Comparison of ENCODE assay signal across 10 cellular contexts in the genomic region with DNA sequence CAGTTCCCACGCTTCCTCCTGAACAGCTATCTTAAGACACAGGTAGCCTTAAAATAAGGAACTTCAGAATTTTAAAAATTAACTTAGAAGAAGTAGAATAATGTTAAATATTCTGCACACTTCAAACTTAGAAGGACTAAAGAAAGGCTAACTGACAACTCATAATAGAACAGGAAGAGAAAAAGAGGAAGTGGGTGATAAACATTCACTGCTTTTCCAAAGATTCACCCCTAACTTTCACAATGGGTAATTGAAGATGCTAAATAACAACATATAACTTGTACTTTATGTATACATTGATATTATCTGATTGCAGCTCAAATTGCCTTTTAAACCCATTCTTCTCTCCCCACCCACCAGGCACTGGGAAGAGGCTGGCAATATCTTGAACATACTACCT.
DNase-seq lines count a peak whose midpoint lies in the region; ATAC-seq and TF ChIP-seq lines count a peak whose summit lies in the region.
"Had no signal": no experiment of that assay in that cellular context is flagged by ENCODE, and none has a peak within 500 bp of the region (broad histone marks: within the 10 kb centered on the region; RNA-seq: fewer than 3 reads in every experiment).

No MANE protein-coding gene starts in this region.

- CTCF ChIA-PET in CD4-positive, alpha-beta T cell (lab: Charles Lee), result no interaction called here

- ATAC-seq in GM18870 (IDR thresholded peaks at IDR 0.05; ENCODE audit: unreplicated experiment) (peak; percentile 66), HG02571 (IDR thresholded peaks at IDR 0.05; ENCODE audit: unreplicated experiment) (peak; percentile 41), HG03457 (IDR thresholded peaks at IDR 0.05; ENCODE audit: unreplicated experiment) (peak; percentile 60)
- ATAC-seq in CD4-positive, alpha-beta T cell (ENCODE audit: poor library complexity), result no peak
- ATAC-seq in activated T-helper 17 cell treated with anti-CD3 and anti-CD28 coated beads, Interleukin-2, amount 50 U/mL, for 72 hours (replicated peaks), result no peak

- H3K27me3 ChIP-seq in CD4-positive, alpha-beta T cell (ENCODE audit: control insufficient read depth, insufficient read depth, low read length), result no peaks in the 10 kb centered on the region

- intact Hi-C loops in CD4-positive, alpha-beta T cell (cut with DNase I, micrococcal nuclease), result no loop called here

- no peak overlapping the region for H3K4me3 Mint-ChIP-seq in CD4-positive, alpha-beta T cell
- H3K4me3 Mint-ChIP-seq in activated T-helper 17 cell treated with anti-CD3 and anti-CD28 coated beads, Interleukin-2, amount 50 U/mL, for 72 hours, result no peak overlapping the region
- H3K4me3 Mint-ChIP-seq: activated naive CD8-positive, alpha-beta T cell had no signal

- H3K9me3 ChIP-seq in CD4-positive, alpha-beta T cell (ENCODE audit: control insufficient read depth, low read length), result no peaks in the 10 kb centered on the region

- no peak overlapping the region for H3K27ac ChIP-seq in CD4-positive, alpha-beta T cell (ENCODE audit: low read depth, low read length)

- no peaks in the 10 kb centered on the region for H3K36me3 Mint-ChIP-seq in CD4-positive, alpha-beta T cell (ENCODE audit: low read depth)
- H3K36me3 Mint-ChIP-seq in activated T-helper 17 cell treated with anti-CD3 and anti-CD28 coated beads, Interleukin-2, amount 50 U/mL, for 72 hours (ENCODE audit: low read depth), result no peaks in the 10 kb centered on the region
- H3K36me3 Mint-ChIP-seq: activated naive CD8-positive, alpha-beta T cell had no signal

- POLR2A ChIA-PET in CD4-positive, alpha-beta T cell (lab: Charles Lee), result no interaction called here

- TF ChIP-seq CTCF in CD4-positive, alpha-beta T cell (IDR thresholded peaks at IDR 0.05), result no peak

- H3K9me3 Mint-ChIP-seq in CD4-positive, alpha-beta T cell, result no peaks in the 10 kb centered on the region
- peaks cover 4% of the 10 kb centered on the region for H3K9me3 Mint-ChIP-seq in activated T-helper 17 cell treated with anti-CD3 and anti-CD28 coated beads, Interleukin-2, amount 50 U/mL, for 72 hours

- H3K27ac Mint-ChIP-seq in CD4-positive, alpha-beta T cell, result no peak overlapping the region
- no peak overlapping the region for H3K27ac Mint-ChIP-seq in activated T-helper 17 cell treated with anti-CD3 and anti-CD28 coated beads, Interleukin-2, amount 50 U/mL, for 72 hours
- H3K27ac Mint-ChIP-seq: activated naive CD8-positive, alpha-beta T cell; progenitor cell of endocrine pancreas had no signal

- DNase-seq in globus pallidus (ENCODE audit: low spot score), result peak; percentile 10
- DNase-seq in CD4-positive, alpha-beta T cell, result no peak
- DNase-seq in NCI-H2171 treated with DMSO at 0.1 percent for 48 hours (lab: John Stamatoyannopoulos, UW), result no peak
- no peak for DNase-seq in anterior cingulate cortex (lab: John Stamatoyannopoulos, UW)

- H3K27me3 Mint-ChIP-seq in CD4-positive, alpha-beta T cell, result peaks cover 4% of the 10 kb centered on the region
- peaks cover 7% of the 10 kb centered on the region for H3K27me3 Mint-ChIP-seq in activated T-helper 17 cell treated with anti-CD3 and anti-CD28 coated beads, Interleukin-2, amount 50 U/mL, for 72 hours

- no peaks in the 10 kb centered on the region for H3K4me1 Mint-ChIP-seq in CD4-positive, alpha-beta T cell (ENCODE audit: low read depth)
- H3K4me1 Mint-ChIP-seq in activated T-helper 17 cell treated with anti-CD3 and anti-CD28 coated beads, Interleukin-2, amount 50 U/mL, for 72 hours, result peaks cover 5% of the 10 kb centered on the region

Comparison
In these comparisons a context has a peak if more than half of its experiments do, and no peak if none do; other contexts are left out.
1. ATAC-seq: peak in GM18870 (single experiment), HG02571 (single experiment) and HG03457 (single experiment); none in CD4-positive, alpha-beta T cell (single experiment) and activated T-helper 17 cell treated with anti-CD3 and anti-CD28 coated beads, Interleukin-2, amount 50 U/mL, for 72 hours (single experiment).